Comparison of ENCODE assay signal across 17 cellular contexts in genomic region chr20:48019940-48020339, GRCh38.
DNase-seq lines count a peak whose midpoint lies in the region; ATAC-seq and TF ChIP-seq lines count a peak whose summit lies in the region.
"Had no signal": no experiment of that assay in that cellular context is flagged by ENCODE, and none has a peak within 500 bp of the region (broad histone marks: within the 10 kb centered on the region; RNA-seq: fewer than 3 reads in every experiment).

No MANE protein-coding gene starts in this region.

- TF ChIP-seq CTCF in heart right ventricle (IDR thresholded peaks at IDR 0.05) (peak in 2 of 9 donors; percentile 25 to 30), coronary artery (IDR thresholded peaks at IDR 0.05) (no peak), neural crest cell (conservative IDR thresholded peaks at IDR 0.05) (no peak)

- peaks cover 28% of the 10 kb centered on the region for H3K4me1 Mint-ChIP-seq in neural crest cell
- no peaks in the 10 kb centered on the region for H3K4me1 Mint-ChIP-seq in stimulated activated effector memory CD8-positive, alpha-beta T cell treated with anti-CD3 and anti-CD28 coated beads, Interleukin-12 subunit alpha, Interleukin-12 subunit beta, amount 100 ng/mL, for 72 hours

- H3K36me3 ChIP-seq in heart right ventricle: no peaks in the 10 kb centered on the region
- H3K36me3 ChIP-seq: BLaER1 treated with 17β-estradiol and CSF1 and Interleukin-3, amounts not matched to agents 10 nM and 100 nM had no signal

- H3K27ac Mint-ChIP-seq in neural crest cell (ENCODE audit: unreplicated experiment): no peak overlapping the region
- peak overlapping the region; percentile 44 for H3K27ac Mint-ChIP-seq in stimulated activated effector memory CD8-positive, alpha-beta T cell treated with anti-CD3 and anti-CD28 coated beads, Interleukin-12 subunit alpha, Interleukin-12 subunit beta, amount 100 ng/mL, for 72 hours
- H3K27ac Mint-ChIP-seq: B cell; CD8-positive, alpha-beta T cell; GM23338 had no signal

- H3K36me3 Mint-ChIP-seq in neural crest cell (ENCODE audit: low read depth): peaks cover 5% of the 10 kb centered on the region
- no peaks in the 10 kb centered on the region for H3K36me3 Mint-ChIP-seq in stimulated activated effector memory CD8-positive, alpha-beta T cell treated with anti-CD3 and anti-CD28 coated beads, Interleukin-12 subunit alpha, Interleukin-12 subunit beta, amount 100 ng/mL, for 72 hours
- H3K36me3 Mint-ChIP-seq: CD8-positive, alpha-beta T cell had no signal

- peaks cover 0 to 25% (median 10%) of the 10 kb centered on the region in 7 donors for H3K27me3 ChIP-seq in heart right ventricle
- H3K27me3 ChIP-seq: BLaER1 treated with 17β-estradiol and CSF1 and Interleukin-3, amounts not matched to agents 10 nM and 100 nM had no signal

- no peaks in the 10 kb centered on the region for H3K27me3 Mint-ChIP-seq in neural crest cell (ENCODE audit: low read depth)

- H3K4me3 ChIP-seq in heart right ventricle (no peak overlapping the region), coronary artery (no peak overlapping the region)
- H3K4me3 ChIP-seq: BLaER1 treated with 17β-estradiol and CSF1 and Interleukin-3, amounts not matched to agents 10 nM and 100 nM; GM23338 had no signal

- no peak overlapping the region for H3K4me3 Mint-ChIP-seq in neural crest cell
- H3K4me3 Mint-ChIP-seq in stimulated activated effector memory CD8-positive, alpha-beta T cell treated with anti-CD3 and anti-CD28 coated beads, Interleukin-12 subunit alpha, Interleukin-12 subunit beta, amount 100 ng/mL, for 72 hours: no peak overlapping the region
- H3K4me3 Mint-ChIP-seq: B cell; CD8-positive, alpha-beta T cell; GM23338 had no signal

- ATAC-seq in heart right ventricle: peak in 7 of 8 donors; percentile 28 to 75 (median 55)
- no peak for ATAC-seq in stimulated activated effector memory CD8-positive, alpha-beta T cell treated with anti-CD3 and anti-CD28 coated beads, Interleukin-12 subunit alpha, Interleukin-12 subunit beta, amount 100 ng/mL, for 72 hours
- ATAC-seq: CD8-positive, alpha-beta T cell; GM23338; HCT116 had no signal

- 69 to 70% methylated on average over 6 of the region's 6 CpGs for WGBS in heart right ventricle, 2 donors

- H3K27ac ChIP-seq in heart right ventricle (peak overlapping the region in 1 of 10 donors; percentile 48), coronary artery (no peak overlapping the region)
- H3K27ac ChIP-seq: BLaER1 treated with 17β-estradiol and CSF1 and Interleukin-3, amounts not matched to agents 10 nM and 100 nM had no signal

- H3K4me1 ChIP-seq in heart right ventricle: peaks cover 0 to 8% (median 5%) of the 10 kb centered on the region in 9 donors

- intact Hi-C loops in heart right ventricle (cut with DNase I) (no loop called here), cardiac septum (cut with DNase I) (no loop called here)

- DNase-seq in heart right ventricle (peak in 1 of 2 donors; percentile 36), cardiac septum (ENCODE audit: low spot score) (no peak), coronary artery (ENCODE audit: low spot score) (peak; percentile 62), neural crest cell (ENCODE audit: low read depth, low spot score) (peak; percentile 15), MV-4-11 (lab: John Stamatoyannopoulos, UW) (no peak), NCI-H1694 (lab: John Stamatoyannopoulos, UW) (no peak)
- no peak for DNase-seq in stimulated activated effector memory CD8-positive, alpha-beta T cell treated with anti-CD3 and anti-CD28 coated beads, Interleukin-12 subunit alpha, Interleukin-12 subunit beta, amount 100 ng/mL, for 72 hours (ENCODE audit: low spot score in 2 of 2)
- no peak for DNase-seq in stimulated activated CD4-positive, alpha-beta T cell treated with anti-CD3 and anti-CD28 coated beads, Interleukin-1b, Interleukin-23, amount 100 ng/mL, for 48 hours
- DNase-seq: 8988T; Calu3; CD8-positive, alpha-beta T cell; DMS79 treated with DMSO at 0.1 percent for 48 hours; GF-D8 had no signal

- peaks cover 8% of the 10 kb centered on the region for H3K9me3 Mint-ChIP-seq in neural crest cell
- H3K9me3 Mint-ChIP-seq in stimulated activated effector memory CD8-positive, alpha-beta T cell treated with anti-CD3 and anti-CD28 coated beads, Interleukin-12 subunit alpha, Interleukin-12 subunit beta, amount 100 ng/mL, for 72 hours: peaks cover 3% of the 10 kb centered on the region
- H3K9me3 Mint-ChIP-seq: CD8-positive, alpha-beta T cell had no signal

- peaks cover 0 to 16% (median 0%) of the 10 kb centered on the region in 11 donors for H3K9me3 ChIP-seq in heart right ventricle

Comparison
In these comparisons a context has a peak if more than half of its experiments do, and no peak if none do; other contexts are left out.
1. DNase-seq: peak in coronary artery (single experiment) and neural crest cell (single experiment); none in cardiac septum (single experiment), stimulated activated effector memory CD8-positive, alpha-beta T cell treated with anti-CD3 and anti-CD28 coated beads, Interleukin-12 subunit alpha, Interleukin-12 subunit beta, amount 100 ng/mL, for 72 hours (0 of 2), MV-4-11 (single experiment), NCI-H1694 (single experiment) and stimulated activated CD4-positive, alpha-beta T cell treated with anti-CD3 and anti-CD28 coated beads, Interleukin-1b, Interleukin-23, amount 100 ng/mL, for 48 hours (single experiment).